In the genomic region with DNA sequence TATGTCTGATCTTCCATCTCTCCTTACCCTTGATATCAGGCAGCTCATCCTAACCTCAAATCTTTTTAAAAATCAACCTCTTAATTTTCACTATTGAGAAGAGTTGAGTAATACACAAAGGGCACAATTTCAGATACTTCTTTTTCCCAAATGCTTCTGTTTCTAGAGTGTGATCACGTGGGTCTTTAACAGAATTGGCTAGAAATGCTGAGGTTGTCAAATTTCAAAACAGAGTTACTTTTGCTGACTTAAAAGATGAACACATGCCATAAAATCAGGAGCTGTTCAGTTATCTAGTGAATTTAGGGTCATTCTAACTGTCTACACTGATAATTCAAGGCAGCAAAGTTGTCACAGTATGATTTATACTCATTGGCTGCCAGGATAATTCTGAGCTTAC, we compare ENCODE assay signal across 1 cellular context.
A peak's percentile ranks its signal among the peaks of the same experiment; 100 is the strongest.
TF ChIP-seq lines count a peak whose summit lies in the region.

No MANE protein-coding gene starts in this region.

TF ChIP-seq in HEK293T, 16 proteins besides CTCF, POLR2A, EP300 and RAD21:
- TF ChIP-seq, protein P1, sequence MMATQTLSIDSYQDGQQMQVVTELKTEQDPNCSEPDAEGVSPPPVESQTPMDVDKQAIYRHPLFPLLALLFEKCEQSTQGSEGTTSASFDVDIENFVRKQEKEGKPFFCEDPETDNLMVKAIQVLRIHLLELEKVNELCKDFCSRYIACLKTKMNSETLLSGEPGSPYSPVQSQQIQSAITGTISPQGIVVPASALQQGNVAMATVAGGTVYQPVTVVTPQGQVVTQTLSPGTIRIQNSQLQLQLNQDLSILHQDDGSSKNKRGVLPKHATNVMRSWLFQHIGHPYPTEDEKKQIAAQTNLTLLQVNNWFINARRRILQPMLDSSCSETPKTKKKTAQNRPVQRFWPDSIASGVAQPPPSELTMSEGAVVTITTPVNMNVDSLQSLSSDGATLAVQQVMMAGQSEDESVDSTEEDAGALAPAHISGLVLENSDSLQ (IDR thresholded peaks at IDR 0.05) = peak; percentile 34; the same call in 1 of the 2 replicates
- no peak for TF ChIP-seq L3MBTL2 (conservative IDR thresholded peaks at IDR 0.05)
